In the genomic region with DNA sequence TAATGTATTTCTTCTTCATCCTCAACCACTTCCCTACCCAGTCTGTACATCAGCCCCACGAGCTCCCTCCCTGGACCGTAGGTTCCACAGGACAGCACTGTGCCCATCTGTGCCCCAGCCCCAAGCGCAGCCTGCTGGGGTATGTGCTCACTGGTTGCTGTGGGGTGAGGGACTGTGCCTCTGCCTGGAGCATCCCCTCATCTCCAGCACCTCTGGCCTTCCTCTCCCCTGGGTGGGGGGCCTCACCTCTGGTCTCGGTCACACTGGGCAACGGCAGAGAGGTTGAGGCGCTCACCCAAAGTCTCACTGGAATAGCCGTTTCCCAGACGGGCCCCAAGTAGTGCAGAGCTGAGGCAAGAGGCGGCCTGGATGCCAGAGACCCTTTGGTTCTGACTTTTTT, we compare ENCODE assay signal across 11 cellular contexts. TPM values are rescaled to one million over a fixed set of nuclear protein-coding genes. Genes with fewer than 3 reads are reported as not detected.
DNase-seq lines count a peak whose midpoint lies in the region; ATAC-seq and TF ChIP-seq lines count a peak whose summit lies in the region.
"Had no signal": no experiment of that assay in that cellular context is flagged by ENCODE, and none has a peak within 500 bp of the region (broad histone marks: within the 10 kb centered on the region; RNA-seq: fewer than 3 reads in every experiment).

No MANE protein-coding gene starts in this region.

- no peak for ATAC-seq in activated T-cell treated with anti-CD3 and anti-CD28 coated beads, Interleukin-2, amount 50 U/mL, for 72 hours (replicated peaks in 1 of 2)
- ATAC-seq in stimulated activated effector memory CD8-positive, alpha-beta T cell treated with anti-CD3 and anti-CD28 coated beads, Interleukin-12 subunit alpha, Interleukin-12 subunit beta, amount 100 ng/mL, for 72 hours: no peak
- ATAC-seq in HG03442 (IDR thresholded peaks at IDR 0.05; ENCODE audit: unreplicated experiment): no peak

- peaks cover 15 to 40% of the 10 kb centered on the region in 2 experiments for H3K36me3 ChIP-seq in SK-N-SH (replicated peaks in 1 of 2; ENCODE audit: control insufficient read depth in 1 of 2, insufficient read depth in 2 of 2, low read length in 1 of 2)
- no peaks in the 10 kb centered on the region for H3K36me3 ChIP-seq in hepatocyte (replicated peaks; ENCODE audit: insufficient read depth, low read depth)

- peak overlapping the region; percentile 76 to 83 for H3K4me3 Mint-ChIP-seq in activated T-cell treated with anti-CD3 and anti-CD28 coated beads, Interleukin-2, amount 50 U/mL, for 72 hours
- peak overlapping the region; percentile 80 for H3K4me3 Mint-ChIP-seq in stimulated activated effector memory CD8-positive, alpha-beta T cell treated with anti-CD3 and anti-CD28 coated beads, Interleukin-12 subunit alpha, Interleukin-12 subunit beta, amount 100 ng/mL, for 72 hours

- H3K4me1 ChIP-seq in SK-N-SH (ENCODE audit: control insufficient read depth in 1 of 2, insufficient read depth in 2 of 2, low read depth in 1 of 2, low read length in 1 of 2) (peaks cover 7 to 25% of the 10 kb centered on the region in 2 experiments; a peak in 3 of 4 replicates), hepatocyte (ENCODE audit: insufficient read depth) (peaks cover 15% of the 10 kb centered on the region)

- no peaks in the 10 kb centered on the region for H3K9me2 ChIP-seq in SK-N-SH
- H3K9me2 ChIP-seq in hepatocyte (replicated peaks; ENCODE audit: insufficient read depth): no peaks in the 10 kb centered on the region

- TF ChIP-seq CTCF in SK-N-SH (IDR thresholded peaks at IDR 0.05) (no peak), hepatocyte (IDR thresholded peaks at IDR 0.05; ENCODE audit: poor library complexity) (no peak)

- peaks cover 14 to 19% of the 10 kb centered on the region in 2 donors for H3K36me3 Mint-ChIP-seq in activated T-cell treated with anti-CD3 and anti-CD28 coated beads, Interleukin-2, amount 50 U/mL, for 72 hours (ENCODE audit: insufficient read depth in 2 of 2)
- H3K36me3 Mint-ChIP-seq in stimulated activated effector memory CD8-positive, alpha-beta T cell treated with anti-CD3 and anti-CD28 coated beads, Interleukin-12 subunit alpha, Interleukin-12 subunit beta, amount 100 ng/mL, for 72 hours: peaks cover 23% of the 10 kb centered on the region

- WGBS in SK-N-SH (ENCODE audit: low lambda C conversion rate): 95% methylated on average over 9 of the region's 9 CpGs
- WGBS in hepatocyte (ENCODE audit: low lambda C conversion rate, missing lambda C conversion rate): 98% methylated on average over 9 of the region's 9 CpGs

- no peak overlapping the region for H3K27ac Mint-ChIP-seq in activated T-cell treated with anti-CD3 and anti-CD28 coated beads, Interleukin-2, amount 50 U/mL, for 72 hours
- no peak overlapping the region for H3K27ac Mint-ChIP-seq in stimulated activated effector memory CD8-positive, alpha-beta T cell treated with anti-CD3 and anti-CD28 coated beads, Interleukin-12 subunit alpha, Interleukin-12 subunit beta, amount 100 ng/mL, for 72 hours

- H3K27ac ChIP-seq in SK-N-SH (ENCODE audit: low read depth in 2 of 2, low read length in 1 of 2) (peak overlapping the region in 1 of 2 experiments; percentile 76; a peak in 2 of 4 replicates), hepatocyte (no peak overlapping the region)

- no peaks in the 10 kb centered on the region for H3F3A ChIP-seq in SK-N-SH (replicated peaks; ENCODE audit: insufficient read depth)

- DNase-seq in activated T-cell treated with anti-CD3 and anti-CD28 coated beads, Interleukin-2, amount 50 U/mL, for 72 hours: no peak
- no peak for DNase-seq in activated T-cell treated with anti-CD3 and anti-CD28 coated beads, Interleukin-2, amount 50 U/mL, for 48 hours
- no peak for DNase-seq in SK-N-SH
- DNase-seq in hepatocyte (ENCODE audit: low spot score): no peak
- DNase-seq in stimulated activated effector memory CD8-positive, alpha-beta T cell treated with anti-CD3 and anti-CD28 coated beads, Interleukin-12 subunit alpha, Interleukin-12 subunit beta, amount 100 ng/mL, for 72 hours (ENCODE audit: low spot score in 2 of 2): no peak
- DNase-seq in SKM-1 treated with dmso at 0.1 percent for 144 hours (lab: John Stamatoyannopoulos, UW; ENCODE audit: unreplicated experiment): no peak
- no peak for DNase-seq in activated CD4-positive, alpha-beta T cell treated with anti-CD3 and anti-CD28 coated beads for 4 hours
- DNase-seq: NCI-H1105, stomach had no signal

- H3K4me3 ChIP-seq in SK-N-SH (ENCODE audit: low read depth in 2 of 2, low read length in 1 of 2) (peak overlapping the region; percentile 66 to 83; a peak in 3 of 4 replicates), hepatocyte (no peak overlapping the region)
- H3K4me3 ChIP-seq: lung had no signal

- no peaks in the 10 kb centered on the region for H3K9me3 ChIP-seq in SK-N-SH
- H3K9me3 ChIP-seq in hepatocyte (ENCODE audit: low read depth): no peaks in the 10 kb centered on the region
- H3K9me3 ChIP-seq: stomach had no signal

- peaks cover 31% of the 10 kb centered on the region for H3K4me1 Mint-ChIP-seq in activated T-cell treated with anti-CD3 and anti-CD28 coated beads, Interleukin-2, amount 50 U/mL, for 72 hours (ENCODE audit: low read depth)
- H3K4me1 Mint-ChIP-seq in stimulated activated effector memory CD8-positive, alpha-beta T cell treated with anti-CD3 and anti-CD28 coated beads, Interleukin-12 subunit alpha, Interleukin-12 subunit beta, amount 100 ng/mL, for 72 hours: peaks cover 24% of the 10 kb centered on the region

- H3K4me2 ChIP-seq in SK-N-SH: peak overlapping the region; percentile 90
- peak overlapping the region; percentile 99 for H3K4me2 ChIP-seq in hepatocyte

- POLR2A ChIA-PET in SK-N-SH (lab: Yijun Ruan, JAX): interaction anchor here (0.8 to 2.0 kb wide), 5 partner anchors 13 to 64 kb away, joined by 3 to 25 read pairs (median 4); no protein-coding TSS in a partner anchor

- peak overlapping the region; percentile 31; the same call in 1 of the 2 replicates for H3K9ac ChIP-seq in SK-N-SH

- no peaks in the 10 kb centered on the region for H3K27me3 ChIP-seq in SK-N-SH (ENCODE audit: insufficient read depth)
- H3K27me3 ChIP-seq in hepatocyte: no peaks in the 10 kb centered on the region
- H3K27me3 ChIP-seq: stomach had no signal

- CTCF ChIA-PET in SK-N-SH (lab: Yijun Ruan, JAX): interaction anchor here (0.6 to 1.7 kb wide), 6 partner anchors 8 to 1295 kb away, joined by 4 to 10 read pairs (median 5); no protein-coding TSS in a partner anchor

- peaks cover 0 to 2% of the 10 kb centered on the region in 2 donors for H3K9me3 Mint-ChIP-seq in activated T-cell treated with anti-CD3 and anti-CD28 coated beads, Interleukin-2, amount 50 U/mL, for 72 hours
- H3K9me3 Mint-ChIP-seq in stimulated activated effector memory CD8-positive, alpha-beta T cell treated with anti-CD3 and anti-CD28 coated beads, Interleukin-12 subunit alpha, Interleukin-12 subunit beta, amount 100 ng/mL, for 72 hours: no peaks in the 10 kb centered on the region

- TF ChIP-seq EP300 in SK-N-SH (IDR thresholded peaks at IDR 0.05; ENCODE audit: borderline replicate concordance in 1 of 2, low read depth in 1 of 2, low read length in 1 of 2): no peak

- TF ChIP-seq RAD21 in SK-N-SH (IDR thresholded peaks at IDR 0.05; ENCODE audit: low read length): no peak

- H3K79me2 ChIP-seq in SK-N-SH (ENCODE audit: insufficient read depth) (peaks cover 73% of the 10 kb centered on the region), hepatocyte (peaks cover 57% of the 10 kb centered on the region)

- no peaks in the 10 kb centered on the region for H3K27me3 Mint-ChIP-seq in activated T-cell treated with anti-CD3 and anti-CD28 coated beads, Interleukin-2, amount 50 U/mL, for 72 hours (ENCODE audit: low read depth)

- no peaks in the 10 kb centered on the region for H4K20me1 ChIP-seq in SK-N-SH (ENCODE audit: insufficient read depth)
- no peaks in the 10 kb centered on the region for H4K20me1 ChIP-seq in hepatocyte (ENCODE audit: insufficient read depth, poor library complexity, severe bottlenecking)

- H2AFZ ChIP-seq in SK-N-SH (ENCODE audit: low read depth): no peak overlapping the region
- H2AFZ ChIP-seq in hepatocyte: no peak overlapping the region

TF ChIP-seq in SK-N-SH, 30 proteins besides CTCF, POLR2A, EP300 and RAD21:
- TF ChIP-seq CHD2 (IDR thresholded peaks at IDR 0.05; ENCODE audit: low read length, partially characterized antibody) (no peak), GATA2 (CRISPR knock-in tag; IDR thresholded peaks at IDR 0.05) (no peak), RCOR1 (IDR thresholded peaks at IDR 0.05; ENCODE audit: low read length) (no peak)

RNA-seq across cellular contexts. Expression of gene PRKAR1B, which starts 1.5 kb away (rescaled TPM):
- total RNA-seq in activated T-cell treated with anti-CD3 and anti-CD28 coated beads, Interleukin-2, amount 50 U/mL, for 72 hours: 10 to 100 TPM; 33.6 to 43.5 TPM
- 50.5 and 63.7 TPM in 2 replicates for polyA plus RNA-seq in SK-N-SH (2012; rRNA removed)
- 43.8 and 69.6 TPM in 2 replicates for polyA plus RNA-seq in SK-N-SH (2012; cell fraction: cytosol; rRNA removed)
- 55.8 and 70.9 TPM in 2 replicates for polyA plus RNA-seq in SK-N-SH (2012; cell fraction: nucleus; rRNA removed)
- 16.6 and 23.4 TPM in 2 replicates for total RNA-seq in hepatocyte
- 27.4 and 28.7 TPM in 2 replicates for polyA plus RNA-seq in hepatocyte

RNA-seq across cellular contexts. Expression of gene DNAAF5, which starts 2.1 kb away (rescaled TPM):
- 10 to 100 TPM; 12.0 to 15.9 TPM for total RNA-seq in activated T-cell treated with anti-CD3 and anti-CD28 coated beads, Interleukin-2, amount 50 U/mL, for 72 hours
- polyA plus RNA-seq in SK-N-SH (2012; rRNA removed) (51.8 and 58.5 TPM in 2 replicates), hepatocyte (18.7 and 19.0 TPM in 2 replicates)
- polyA plus RNA-seq in SK-N-SH (2012; cell fraction: cytosol; rRNA removed): 29.0 and 41.8 TPM in 2 replicates
- polyA plus RNA-seq in SK-N-SH (2012; cell fraction: nucleus; rRNA removed): 74.3 and 79.4 TPM in 2 replicates
- 14.2 and 23.5 TPM in 2 replicates for total RNA-seq in hepatocyte
